In the genomic region with DNA sequence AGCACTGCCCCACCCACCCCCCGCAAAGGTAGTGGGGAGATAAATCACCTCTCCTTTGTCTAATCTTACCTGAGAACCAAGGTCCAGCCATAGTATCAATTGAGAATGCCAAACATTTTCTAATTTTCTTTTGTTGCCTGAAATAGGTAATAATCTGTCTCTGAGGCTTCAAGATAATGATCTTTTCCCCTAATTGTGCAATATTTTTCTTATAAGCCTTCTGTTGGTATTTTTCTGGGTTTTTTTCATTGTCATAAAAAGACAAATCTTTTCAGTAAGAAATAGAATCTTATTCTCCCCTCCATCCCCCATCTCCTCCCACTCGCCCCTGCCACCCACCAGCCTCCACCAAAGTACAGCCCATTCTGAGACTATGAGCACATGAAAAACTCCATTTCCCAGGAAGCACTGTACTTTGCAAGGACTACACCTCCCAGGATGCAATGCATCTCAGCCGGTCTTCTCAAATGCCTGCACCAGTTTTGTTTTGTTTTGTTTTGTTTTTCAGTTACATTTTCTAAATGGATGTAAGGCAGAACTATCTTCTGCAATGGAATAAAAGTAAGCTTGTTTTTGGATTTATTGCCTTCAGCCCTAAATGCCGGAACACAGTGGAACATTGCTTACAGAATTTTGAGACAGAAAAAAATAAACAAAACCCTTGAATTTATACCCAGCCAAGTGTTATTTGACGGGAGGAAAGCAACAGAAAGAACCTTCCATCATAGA, we compare ENCODE assay signal across 1 cellular context.
TF ChIP-seq lines count a peak whose summit lies in the region.

No MANE protein-coding gene starts in this region.

TF ChIP-seq in GM12878, 131 proteins besides CTCF, POLR2A, EP300 and RAD21 (continued from another document):
- TF ChIP-seq SUPT20H (IDR thresholded peaks at IDR 0.05; ENCODE audit: borderline replicate concordance, control insufficient read depth, low read depth, low read length) (no peak), HCFC1 (IDR thresholded peaks at IDR 0.05; ENCODE audit: low read length) (peak; percentile 88), PKNOX1 (IDR thresholded peaks at IDR 0.05) (no peak)
